8 cellular contexts compared by ENCODE assay signal in the genomic region with DNA sequence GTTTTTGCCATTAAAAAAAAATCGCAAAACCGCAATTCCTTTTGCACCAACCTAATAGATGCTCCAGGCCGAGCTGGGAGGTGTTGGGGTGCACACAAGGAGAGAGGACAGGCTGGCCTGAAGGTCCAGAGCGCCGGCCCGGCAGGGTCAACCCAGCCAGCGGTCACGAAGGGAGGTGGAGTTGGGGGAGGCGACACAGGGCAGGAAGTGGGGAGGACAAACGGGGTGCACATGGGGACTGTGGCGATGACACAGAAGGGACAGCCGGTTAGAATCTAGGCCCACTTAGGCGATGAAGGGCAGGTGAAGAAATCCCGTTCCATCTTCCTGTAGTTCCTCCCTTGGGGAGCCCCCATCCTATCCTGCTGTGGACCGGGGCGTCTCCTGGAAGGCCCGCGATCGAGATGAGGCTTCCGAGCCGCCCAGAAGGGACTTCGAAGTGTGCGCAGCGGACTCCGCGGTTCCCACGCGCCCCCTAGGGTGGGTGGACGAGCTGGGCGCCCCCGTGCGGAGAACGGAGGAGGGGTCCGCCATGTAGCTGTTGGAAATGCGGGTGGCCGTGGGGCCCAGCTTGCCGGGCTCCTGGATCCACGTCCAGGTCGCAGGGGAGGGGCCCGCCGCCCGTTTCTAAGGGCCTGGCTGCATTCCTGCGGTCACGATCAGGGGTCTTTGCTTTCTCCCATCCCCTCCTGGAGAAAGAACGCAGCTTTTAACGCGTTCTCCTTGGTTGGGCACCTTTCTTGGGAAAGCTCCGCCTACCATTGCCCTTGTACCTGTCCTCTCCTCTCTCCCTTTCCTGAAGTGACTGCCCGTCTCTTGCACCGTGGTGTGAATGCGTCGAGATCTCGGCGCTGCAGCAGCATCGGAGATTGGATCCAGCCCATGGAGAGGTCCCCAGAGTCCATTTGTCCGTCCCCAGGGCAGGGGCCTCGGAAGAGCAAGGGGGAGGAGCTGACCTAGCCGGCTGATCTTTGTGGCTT. TPM values are rescaled to one million over a fixed set of nuclear protein-coding genes. Genes with fewer than 3 reads are reported as not detected.
DNase-seq lines count a peak whose midpoint lies in the region; ATAC-seq lines count a peak whose summit lies in the region.

No MANE protein-coding gene starts in this region.

- peak overlapping the region; percentile 40 for H3K4me3 Mint-ChIP-seq in activated naive CD8-positive, alpha-beta T cell treated with anti-CD3 and anti-CD28 coated beads for 36 hours

- peaks cover 1% of the 10 kb centered on the region for H3K9me3 Mint-ChIP-seq in activated naive CD8-positive, alpha-beta T cell treated with anti-CD3 and anti-CD28 coated beads for 36 hours

- no peaks in the 10 kb centered on the region for H3K36me3 Mint-ChIP-seq in activated naive CD8-positive, alpha-beta T cell treated with anti-CD3 and anti-CD28 coated beads for 36 hours

- no peak overlapping the region for H3K27ac Mint-ChIP-seq in activated naive CD8-positive, alpha-beta T cell treated with anti-CD3 and anti-CD28 coated beads for 36 hours

- peak; percentile 39 for ATAC-seq in HG02885 (IDR thresholded peaks at IDR 0.05; ENCODE audit: poor library complexity, unreplicated experiment)

- DNase-seq in activated naive CD8-positive, alpha-beta T cell treated with anti-CD3 and anti-CD28 coated beads for 36 hours, result peak; percentile 46
- peak; percentile 42 for DNase-seq in iPS-NIHi11 (ENCODE audit: low spot score)
- DNase-seq in stimulated activated CD8-positive, alpha-beta memory T cell treated with anti-CD3 and anti-CD28 coated beads, Interleukin-4, amount 100 ng/mL, for 48 hours, result peak; percentile 45
- no peak for DNase-seq in HuH-7.5 (ENCODE audit: low spot score)
- DNase-seq in AG08396 (ENCODE audit: low spot score), result no peak
- no peak for DNase-seq in cortex of kidney (lab: John Stamatoyannopoulos, UW)
- DNase-seq in NCI-H2107 treated with DMSO at 0.1 percent for 48 hours (lab: John Stamatoyannopoulos, UW; ENCODE audit: unreplicated experiment), result no peak

- peaks cover 20% of the 10 kb centered on the region for H3K27me3 Mint-ChIP-seq in activated naive CD8-positive, alpha-beta T cell treated with anti-CD3 and anti-CD28 coated beads for 36 hours

- H3K4me1 Mint-ChIP-seq in activated naive CD8-positive, alpha-beta T cell treated with anti-CD3 and anti-CD28 coated beads for 36 hours, result peaks cover 4% of the 10 kb centered on the region

RNA-seq across cellular contexts. Expression of gene HPF1, which starts 17.0 kb away (rescaled TPM):
- total RNA-seq in activated naive CD8-positive, alpha-beta T cell treated with anti-CD3 and anti-CD28 coated beads for 36 hours, result 10 to 100 TPM; 27.3 to 27.5 TPM

Comparison
In these comparisons a context has a peak if more than half of its experiments do, and no peak if none do; other contexts are left out.
1. DNase-seq: peak in activated naive CD8-positive, alpha-beta T cell treated with anti-CD3 and anti-CD28 coated beads for 36 hours (single experiment), iPS-NIHi11 (single experiment) and stimulated activated CD8-positive, alpha-beta memory T cell treated with anti-CD3 and anti-CD28 coated beads, Interleukin-4, amount 100 ng/mL, for 48 hours (single experiment); none in HuH-7.5 (single experiment), AG08396 (single experiment), cortex of kidney (single experiment) and NCI-H2107 treated with DMSO at 0.1 percent for 48 hours (single experiment).